ENCODE assay signal across 9 cellular contexts in the genomic region with DNA sequence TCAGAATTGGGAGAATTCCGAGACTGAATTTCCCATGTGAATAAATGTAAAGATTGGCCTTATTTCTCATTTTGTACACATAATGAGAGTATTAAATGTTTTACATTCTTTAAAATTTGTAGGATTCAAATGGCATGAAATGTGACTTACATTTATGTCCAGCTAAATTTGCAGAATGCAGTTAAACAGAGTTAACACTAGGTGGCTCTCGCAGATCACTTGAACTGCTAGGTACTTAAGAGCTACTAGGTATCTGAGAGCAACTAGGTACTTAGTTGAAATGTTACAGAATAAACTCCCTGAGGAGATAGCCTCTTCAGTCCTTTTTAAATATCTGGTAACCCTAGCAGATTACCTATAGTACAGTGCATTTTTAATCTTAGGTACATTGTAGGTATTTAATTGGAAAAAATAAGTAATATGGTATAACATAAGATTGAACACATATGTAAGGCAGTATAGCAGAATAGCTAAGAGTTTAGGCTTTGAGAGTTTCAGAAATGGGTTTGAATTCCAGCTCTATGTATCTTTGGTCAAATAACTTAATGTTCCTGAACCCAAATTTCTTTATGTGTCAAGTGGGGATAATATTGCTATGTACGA.
DNase-seq lines count a peak whose midpoint lies in the region; ATAC-seq, FAIRE-seq and TF ChIP-seq lines count a peak whose summit lies in the region.
"Had no signal": no experiment of that assay in that cellular context is flagged by ENCODE, and none has a peak within 500 bp of the region (broad histone marks: within the 10 kb centered on the region; RNA-seq: fewer than 3 reads in every experiment).

No MANE protein-coding gene starts in this region.

- no peaks in the 10 kb centered on the region for H3K9me3 ChIP-seq in smooth muscle cell (replicated peaks; ENCODE audit: low read depth)

- no peak overlapping the region for H3K4me3 ChIP-seq in smooth muscle cell

- peak; percentile 86 for TF ChIP-seq CTCF in CD14-positive monocyte (IDR thresholded peaks at IDR 0.05)
- TF ChIP-seq CTCF in smooth muscle cell (IDR thresholded peaks at IDR 0.05; ENCODE audit: borderline replicate concordance, insufficient read depth, poor library complexity, severe bottlenecking) = peak; percentile 91

- no peaks in the 10 kb centered on the region for H4K20me1 ChIP-seq in smooth muscle cell (ENCODE audit: low read depth)

- no peak overlapping the region for H3K27ac Mint-ChIP-seq in CD14-positive monocyte
- H3K27ac Mint-ChIP-seq: natural killer cell treated with Interleukin-12 subunit alpha and Interleukin-12 subunit beta and Interleukin-15 and Interleukin-18, amount 100 ng/mL, for 72 hours had no signal

- H3K4me3 Mint-ChIP-seq in CD14-positive monocyte = no peak overlapping the region
- H3K4me3 Mint-ChIP-seq: natural killer cell treated with Interleukin-12 subunit alpha and Interleukin-12 subunit beta and Interleukin-15 and Interleukin-18, amount 100 ng/mL, for 72 hours had no signal

- H3K4me1 ChIP-seq in smooth muscle cell (ENCODE audit: low read depth) = no peaks in the 10 kb centered on the region

- peaks cover 2% of the 10 kb centered on the region for H3K4me1 Mint-ChIP-seq in CD14-positive monocyte

- no peaks in the 10 kb centered on the region for H3K36me3 ChIP-seq in smooth muscle cell (ENCODE audit: low read depth)

- H3K9ac ChIP-seq in smooth muscle cell (ENCODE audit: low read depth) = no peak overlapping the region

- DNase-seq in CD14-positive monocyte (ENCODE audit: low spot score) (no peak), GM18507 (ENCODE audit: extremely low spot score, insufficient read length, low read depth) (peak; percentile 17), HT1080 (ENCODE audit: low read depth) (peak; percentile 30), NCI-H748 (lab: John Stamatoyannopoulos, UW; ENCODE audit: unreplicated experiment) (peak; percentile 68), astrocyte of the hippocampus (ENCODE audit: low read depth, low spot score) (peak; percentile 79), iPS DF 4.7 (ENCODE audit: extremely low read depth, low spot score) (peak; percentile 30), smooth muscle cell (lab: John Stamatoyannopoulos, UW; ENCODE audit: unreplicated experiment) (no peak)

- no peaks in the 10 kb centered on the region for H3K27me3 ChIP-seq in smooth muscle cell (ENCODE audit: low read depth)

- no peaks in the 10 kb centered on the region for H3K9me3 Mint-ChIP-seq in CD14-positive monocyte
- H3K9me3 Mint-ChIP-seq: natural killer cell treated with Interleukin-12 subunit alpha and Interleukin-12 subunit beta and Interleukin-15 and Interleukin-18, amount 100 ng/mL, for 72 hours had no signal

- FAIRE-seq in GM18507 (lab: Jason Lieb, UNC) = peak; percentile 69

- ATAC-seq in HG02588 (IDR thresholded peaks at IDR 0.05; ENCODE audit: unreplicated experiment) = no peak

- intact Hi-C loops in CD14-positive monocyte (cut with micrococcal nuclease) = loop anchor here (5.0 to 10.0 kb wide), 2 partner anchors 551 to 553 kb away; no protein-coding TSS in a partner anchor

- WGBS in smooth muscle cell (ENCODE audit: low lambda C conversion rate) = 32% methylated on average over 3 of the region's 3 CpGs

- no peak overlapping the region for H3K27ac ChIP-seq in smooth muscle cell (ENCODE audit: low read depth)

- no peak overlapping the region for H2AFZ ChIP-seq in smooth muscle cell (ENCODE audit: low read depth)

- no peaks in the 10 kb centered on the region for H3K79me2 ChIP-seq in smooth muscle cell (ENCODE audit: low read depth)

- no peak overlapping the region for H3K4me2 ChIP-seq in smooth muscle cell

- H3K36me3 Mint-ChIP-seq in CD14-positive monocyte = peaks cover 27 to 32% of the 10 kb centered on the region in 2 donors

- no peaks in the 10 kb centered on the region for H3F3A ChIP-seq in smooth muscle cell (ENCODE audit: low read depth)

- no peaks in the 10 kb centered on the region for H3K27me3 Mint-ChIP-seq in CD14-positive monocyte (ENCODE audit: low read depth in 3 of 3)
- H3K27me3 Mint-ChIP-seq: natural killer cell treated with Interleukin-12 subunit alpha and Interleukin-12 subunit beta and Interleukin-15 and Interleukin-18, amount 100 ng/mL, for 72 hours had no signal

Comparison
In these comparisons a context has a peak if more than half of its experiments do, and no peak if none do; other contexts are left out.
1. DNase-seq: peak in GM18507 (single experiment), HT1080 (single experiment), NCI-H748 (single experiment), astrocyte of the hippocampus (single experiment) and iPS DF 4.7 (single experiment); none in CD14-positive monocyte (single experiment) and smooth muscle cell (single experiment).